In genomic region chr3:56987238-56987932, GRCh38 we compare ENCODE assay signal across 1 cellular context.
TF ChIP-seq lines count a peak whose summit lies in the region.

No MANE protein-coding gene starts in this region.

TF ChIP-seq in H1, 55 proteins besides CTCF, POLR2A, EP300 and RAD21 (continued from another document):
- no peak for TF ChIP-seq RXRA (IDR thresholded peaks at IDR 0.05; ENCODE audit: insufficient read depth, low read depth, low read length)
- TF ChIP-seq EGR1 (IDR thresholded peaks at IDR 0.05; ENCODE audit: borderline replicate concordance, low read depth, low read length), result no peak
- TF ChIP-seq USF2 (IDR thresholded peaks at IDR 0.05; ENCODE audit: low read length), result no peak
- TF ChIP-seq SIX5 (IDR thresholded peaks at IDR 0.05; ENCODE audit: low read depth, low read length), result no peak
- TF ChIP-seq POLR2AphosphoS5 (IDR thresholded peaks at IDR 0.05; ENCODE audit: low read depth, low read length), result no peak
- TF ChIP-seq JUND (IDR thresholded peaks at IDR 0.05; ENCODE audit: low read length), result no peak
- TF ChIP-seq TAF7 (optimal IDR thresholded peaks at IDR 0.05; ENCODE audit: borderline replicate concordance, low read depth, low read length), result no peak
- no peak for TF ChIP-seq SP2 (IDR thresholded peaks at IDR 0.05; ENCODE audit: low read length)
- no peak for TF ChIP-seq TBP (IDR thresholded peaks at IDR 0.05; ENCODE audit: low read depth, low read length)
- TF ChIP-seq CEBPB (IDR thresholded peaks at IDR 0.05; ENCODE audit: low read depth, low read length), result no peak
- TF ChIP-seq CTBP2 (IDR thresholded peaks at IDR 0.05; ENCODE audit: borderline replicate concordance, insufficient read depth, insufficient read length, low read length), result no peak
